In the genomic region with DNA sequence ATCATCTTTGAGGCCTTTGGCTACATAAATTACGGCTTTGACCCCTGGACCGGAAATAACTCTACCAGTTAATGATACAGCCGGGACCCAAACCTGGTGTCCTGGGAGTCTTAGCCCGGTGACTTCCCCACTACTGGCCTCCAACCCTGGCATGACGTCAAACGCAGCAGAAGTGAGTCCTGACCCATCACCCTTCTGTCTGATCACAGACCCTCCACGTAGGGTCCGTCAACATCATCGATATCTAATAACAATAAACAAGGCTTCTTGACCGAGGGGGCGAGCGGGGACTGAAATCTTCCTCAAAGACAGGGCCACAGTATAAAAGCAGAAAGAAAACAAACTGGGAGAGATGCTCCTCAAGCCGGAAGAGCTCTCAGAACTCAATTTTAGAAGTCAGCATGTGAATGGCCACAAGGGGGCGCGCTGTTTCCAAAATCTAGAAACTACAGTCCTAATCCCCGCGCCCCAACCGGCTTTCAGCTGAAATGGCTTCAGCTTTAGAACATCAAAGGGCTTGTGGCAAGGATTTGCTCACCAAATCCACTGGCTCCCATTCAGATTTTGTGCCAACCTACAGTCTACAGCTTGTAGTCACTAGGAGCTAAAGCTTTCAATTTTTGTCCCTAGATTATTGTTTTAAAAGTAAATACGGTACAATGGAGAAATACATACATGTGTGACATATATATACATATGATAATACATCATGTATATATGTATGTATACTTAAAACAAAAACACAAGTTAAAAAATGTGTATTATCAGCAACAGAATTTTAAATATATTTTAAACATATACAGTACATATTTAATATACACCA, we compare ENCODE assay signal across 8 cellular contexts. TPM values are rescaled to one million over a fixed set of nuclear protein-coding genes. Genes with fewer than 3 reads are reported as not detected.
DNase-seq lines count a peak whose midpoint lies in the region; TF ChIP-seq lines count a peak whose summit lies in the region.

No MANE protein-coding gene starts in this region.

- H3K9ac ChIP-seq in SK-N-MC (ENCODE audit: insufficient read length) (no peak overlapping the region), parathyroid adenoma (no peak overlapping the region)

- no peaks in the 10 kb centered on the region for H3K9me3 Mint-ChIP-seq in activated naive CD4-positive, alpha-beta T cell treated with anti-CD3 and anti-CD28 coated beads for 36 hours

- no peaks in the 10 kb centered on the region for H3K79me2 ChIP-seq in parathyroid adenoma

- H3K4me3 ChIP-seq in SK-N-MC (no peak overlapping the region), parathyroid adenoma (ENCODE audit: low read depth, low read length) (no peak overlapping the region), transverse colon (no peak overlapping the region)

- no peak overlapping the region for H3K4me2 ChIP-seq in parathyroid adenoma (ENCODE audit: low read length)

- H3K36me3 ChIP-seq in SK-N-MC (ENCODE audit: insufficient read depth, low read length): no peaks in the 10 kb centered on the region
- H3K36me3 ChIP-seq in parathyroid adenoma (ENCODE audit: control insufficient read depth, insufficient read depth, low read length): no peaks in the 10 kb centered on the region
- H3K36me3 ChIP-seq in transverse colon: no peaks in the 10 kb centered on the region

- CTCF ChIA-PET in activated naive CD4-positive, alpha-beta T cell treated with anti-CD3 and anti-CD28 coated beads for 36 hours (lab: Charles Lee): interaction anchor here (0.7 to 8.2 kb wide), 58 partner anchors 10 to 582 kb away, joined by 3 to 131 read pairs (median 5); partner anchors contain the start of genes CASP3, CENPU and PRIMPOL

- H3K27me3 ChIP-seq in parathyroid adenoma (ENCODE audit: control insufficient read depth, insufficient read depth, low read length): no peaks in the 10 kb centered on the region
- no peaks in the 10 kb centered on the region for H3K27me3 ChIP-seq in transverse colon

- H3K27me3 Mint-ChIP-seq in activated naive CD4-positive, alpha-beta T cell treated with anti-CD3 and anti-CD28 coated beads for 36 hours (ENCODE audit: low read depth): no peaks in the 10 kb centered on the region

- H3K4me1 ChIP-seq in parathyroid adenoma: peaks cover 3% of the 10 kb centered on the region
- peaks cover 0 to 5% (median 0%) of the 10 kb centered on the region in 4 donors for H3K4me1 ChIP-seq in transverse colon

- in situ Hi-C loops in transverse colon (cut with MboI; ENCODE audit: low pct_ligation_motif_present in 1 of 4, low pct_unique_long_range_greater_than_20kb in 1 of 4, low sequenced_read_pairs in 3 of 4): loop anchor here in 3 of 4 donors (10.0 to 25.0 kb wide), 3 partner anchors 273 to 373 kb away; partner anchors contain the start of genes CASP3 (in 1 of the 3) and PRIMPOL (in 1 of the 3)

- H3K36me3 Mint-ChIP-seq in activated naive CD4-positive, alpha-beta T cell treated with anti-CD3 and anti-CD28 coated beads for 36 hours (ENCODE audit: low read depth): no peaks in the 10 kb centered on the region

- no peak overlapping the region for H3K4me3 Mint-ChIP-seq in activated naive CD4-positive, alpha-beta T cell treated with anti-CD3 and anti-CD28 coated beads for 36 hours

- no peak for TF ChIP-seq POLR2A in transverse colon (IDR thresholded peaks at IDR 0.05)

- intact Hi-C loops in activated naive CD4-positive, alpha-beta T cell treated with anti-CD3 and anti-CD28 coated beads for 36 hours (cut with micrococcal nuclease): loop anchor here (1.0 to 10.0 kb wide), 11 partner anchors 24 to 871 kb away; partner anchors contain the start of genes CASP3, CENPU, IRF2 and PRIMPOL
- intact Hi-C loops in transverse colon (cut with DNase I; ENCODE audit: low total_unique reads): loop anchor here (5.0 to 10.0 kb wide), 3 partner anchors 211 to 971 kb away; partner anchors contain the start of gene IRF2

- H2AFZ ChIP-seq in parathyroid adenoma: peak overlapping the region; percentile 38

- DNase-seq in DMS53 treated with DMSO at 0.1 percent for 48 hours (lab: John Stamatoyannopoulos, UW; ENCODE audit: unreplicated experiment): peak; percentile 76
- peak; percentile 77 for DNase-seq in HCEC 1CT
- DNase-seq in NCI-H1105 (lab: John Stamatoyannopoulos, UW): peak; percentile 78
- peak; percentile 81 for DNase-seq in SK-N-MC (ENCODE audit: low read depth, low spot score)
- DNase-seq in activated naive CD4-positive, alpha-beta T cell treated with anti-CD3 and anti-CD28 coated beads for 36 hours: peak; percentile 99
- DNase-seq in glomerular endothelial cell (ENCODE audit: extremely low read depth, low read depth, low spot score): peak; percentile 87
- DNase-seq in transverse colon: peak; percentile 96

- TF ChIP-seq EP300 in transverse colon (IDR thresholded peaks at IDR 0.05; ENCODE audit: low read depth): no peak

- H3K27ac ChIP-seq in SK-N-MC: no peak overlapping the region
- H3K27ac ChIP-seq in parathyroid adenoma: no peak overlapping the region
- peak overlapping the region in 1 of 4 donors; percentile 14 for H3K27ac ChIP-seq in transverse colon

- no peak overlapping the region for H3K27ac Mint-ChIP-seq in activated naive CD4-positive, alpha-beta T cell treated with anti-CD3 and anti-CD28 coated beads for 36 hours

- TF ChIP-seq CTCF in parathyroid adenoma (IDR thresholded peaks at IDR 0.05) (peak; percentile 73), transverse colon (IDR thresholded peaks at IDR 0.05) (peak; percentile 89 to 97 (median 96))

- H3K4me1 Mint-ChIP-seq in activated naive CD4-positive, alpha-beta T cell treated with anti-CD3 and anti-CD28 coated beads for 36 hours (ENCODE audit: low read depth): peaks cover 47% of the 10 kb centered on the region

- 5 to 19% methylated on average over 11 to 19 of the region's 19 CpGs for WGBS in transverse colon (ENCODE audit: low coverage in 1 of 2), 2 donors

- no peaks in the 10 kb centered on the region for H3K9me3 ChIP-seq in SK-N-MC (ENCODE audit: low read depth, low read length)
- no peaks in the 10 kb centered on the region for H3K9me3 ChIP-seq in parathyroid adenoma (ENCODE audit: control insufficient read depth, low read length)
- no peaks in the 10 kb centered on the region for H3K9me3 ChIP-seq in transverse colon

RNA-seq across cellular contexts. Expression of gene ENPP6, which starts 46.4 kb away (rescaled TPM):
- total RNA-seq in activated naive CD4-positive, alpha-beta T cell treated with anti-CD3 and anti-CD28 coated beads for 36 hours: not detected
- 0.76 TPM in 1 of 2 replicates, not detected in the other for total RNA-seq in glomerular endothelial cell
- under 1 TPM in 2 of 4 donors, not detected in 2; 0.14 to 0.64 TPM for total RNA-seq in transverse colon
